Comparison of ENCODE assay signal across 14 cellular contexts in the genomic region with DNA sequence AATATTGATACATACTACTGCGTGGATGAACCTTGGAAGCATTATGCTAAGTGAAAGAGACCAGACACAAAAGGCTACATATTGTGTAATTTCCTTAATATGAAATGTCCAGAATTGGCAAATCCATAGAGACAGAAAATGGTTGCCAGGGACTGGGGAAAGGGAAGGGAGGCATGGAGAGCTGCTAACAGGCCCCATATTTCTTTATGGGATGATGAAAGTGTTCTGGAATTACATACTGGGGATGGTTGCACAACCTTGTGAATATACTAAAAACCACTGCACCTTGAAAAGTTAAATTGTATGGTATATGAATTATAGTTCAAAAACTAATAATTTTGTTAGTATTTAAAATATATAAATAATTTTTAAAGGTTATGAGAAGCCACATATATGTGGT. TPM values are rescaled to one million over a fixed set of nuclear protein-coding genes. Genes with fewer than 3 reads are reported as not detected.
DNase-seq lines count a peak whose midpoint lies in the region; ATAC-seq and TF ChIP-seq lines count a peak whose summit lies in the region.
"Had no signal": no experiment of that assay in that cellular context is flagged by ENCODE, and none has a peak within 500 bp of the region (broad histone marks: within the 10 kb centered on the region; RNA-seq: fewer than 3 reads in every experiment).

No MANE protein-coding gene starts in this region.

- no peak overlapping the region for H4K8ac ChIP-seq in mesenchymal stem cell (ENCODE audit: low read length)

- H2BK120ac ChIP-seq in mesenchymal stem cell (ENCODE audit: low read depth, low read length): no peak overlapping the region

- peaks cover 14% of the 10 kb centered on the region for H3K4me1 ChIP-seq in GM23248 (ENCODE audit: insufficient read depth)
- H3K4me1 ChIP-seq in mesenchymal stem cell (ENCODE audit: control insufficient read depth, insufficient read depth, low read depth, low read length): peaks cover 2% of the 10 kb centered on the region
- H3K4me1 ChIP-seq in left lung: peaks cover 4 to 15% of the 10 kb centered on the region in 2 donors

- H3K4me2 ChIP-seq in GM23248 (ENCODE audit: unreplicated experiment): no peak overlapping the region
- no peak overlapping the region for H3K4me2 ChIP-seq in mesenchymal stem cell (ENCODE audit: low read length, poor library complexity, severe bottlenecking)

- H3K27ac ChIP-seq in GM23248 (peak overlapping the region; percentile 20), mesenchymal stem cell (ENCODE audit: low read length, poor library complexity, severe bottlenecking) (no peak overlapping the region), left lung (no peak overlapping the region)

- no peak overlapping the region for H2AK5ac ChIP-seq in mesenchymal stem cell (ENCODE audit: low read length, severe bottlenecking)

- no peak overlapping the region for H2BK12ac ChIP-seq in mesenchymal stem cell (ENCODE audit: low read length in 2 of 2)

- in situ Hi-C loops in GM23248 (cut with MboI): no loop called here

- no peak overlapping the region for H3K18ac ChIP-seq in mesenchymal stem cell (ENCODE audit: low read depth in 1 of 2, low read length in 2 of 2)

- H3K79me1 ChIP-seq in mesenchymal stem cell (replicated peaks; ENCODE audit: low read length, poor library complexity, severe bottlenecking): peaks cover 11% of the 10 kb centered on the region

- H3K36me3 ChIP-seq in GM23248 (ENCODE audit: low read depth) (no peaks in the 10 kb centered on the region), mesenchymal stem cell (ENCODE audit: control insufficient read depth in 1 of 2, insufficient read depth in 2 of 2, low read depth in 1 of 2, low read length in 2 of 2) (peaks cover 2 to 5% of the 10 kb centered on the region in 2 experiments), left lung (peaks cover 0 to 6% of the 10 kb centered on the region in 2 donors)

- ATAC-seq in HG02870 (IDR thresholded peaks at IDR 0.05; ENCODE audit: unreplicated experiment) (no peak), left lung (no peak)

- H3K4me3 ChIP-seq in AG10803 (ENCODE audit: low read length) (no peak overlapping the region), GM23248 (no peak overlapping the region), mesenchymal stem cell (ENCODE audit: insufficient read depth in 1 of 2, low read depth in 1 of 2, low read length in 2 of 2) (no peak overlapping the region), left lung (no peak overlapping the region)

- H3K14ac ChIP-seq in mesenchymal stem cell (ENCODE audit: low read length in 2 of 2): no peak overlapping the region

- H2AFZ ChIP-seq in GM23248 (no peak overlapping the region), mesenchymal stem cell (ENCODE audit: low read depth, low read length) (no peak overlapping the region)

- H2BK5ac ChIP-seq in mesenchymal stem cell (ENCODE audit: low read depth, low read length, poor library complexity, severe bottlenecking): no peak overlapping the region

- 61 to 66% methylated on average over 1 of the region's 1 CpG for WGBS in GM23248 (ENCODE audit: low coverage in 1 of 2, low lambda C conversion rate in 2 of 2, missing lambda C conversion rate in 2 of 2), 2 experiments
- 100% methylated on average over 1 of the region's 1 CpG for WGBS in mesenchymal stem cell

- no peak overlapping the region for H3K9ac ChIP-seq in GM23248
- H3K9ac ChIP-seq in mesenchymal stem cell (ENCODE audit: low read length): no peak overlapping the region

- H3K23ac ChIP-seq in mesenchymal stem cell (ENCODE audit: low read length in 2 of 2): no peak overlapping the region

- no peak overlapping the region for H3K4ac ChIP-seq in mesenchymal stem cell (ENCODE audit: low read depth in 1 of 2, low read length in 2 of 2)

- intact Hi-C loops in left lung (cut with DNase I): no loop called here

- H3F3A ChIP-seq in GM23248 (ENCODE audit: insufficient read depth): peaks cover 20% of the 10 kb centered on the region

- H3K27me3 ChIP-seq in GM23248 (replicated peaks; ENCODE audit: insufficient read depth) (no peaks in the 10 kb centered on the region), mesenchymal stem cell (ENCODE audit: control insufficient read depth in 1 of 2, insufficient read depth in 1 of 2, low read length in 2 of 2) (no peaks in the 10 kb centered on the region), left lung (no peaks in the 10 kb centered on the region)

- no peak overlapping the region for H4K91ac ChIP-seq in mesenchymal stem cell (ENCODE audit: low read length)

- no peak overlapping the region for H2BK15ac ChIP-seq in mesenchymal stem cell (ENCODE audit: low read depth, poor library complexity, severe bottlenecking)

- H3K9me3 ChIP-seq in GM23248 (ENCODE audit: low read depth): peaks cover under 1% of the 10 kb centered on the region
- peaks cover 6% of the 10 kb centered on the region for H3K9me3 ChIP-seq in mesenchymal stem cell (ENCODE audit: control insufficient read depth, low read length)
- peaks cover 0 to under 1% of the 10 kb centered on the region in 2 donors for H3K9me3 ChIP-seq in left lung

- TF ChIP-seq CTCF in AG10803 (conservative IDR thresholded peaks at IDR 0.05; ENCODE audit: low read length) (no peak), left lung (IDR thresholded peaks at IDR 0.05) (no peak)

- H3K9me2 ChIP-seq in GM23248 (ENCODE audit: insufficient read depth): no peaks in the 10 kb centered on the region

- H4K20me1 ChIP-seq in GM23248 (ENCODE audit: insufficient read depth): no peaks in the 10 kb centered on the region

- no peaks in the 10 kb centered on the region for H3K79me2 ChIP-seq in GM23248 (ENCODE audit: insufficient read depth)

- DNase-seq in AG10803 (ENCODE audit: low read depth): peak; percentile 69
- DNase-seq in GM23248: peak; percentile 63
- peak; percentile 81 for DNase-seq in fibroblast of gingiva (ENCODE audit: low read depth)
- peak; percentile 33 for DNase-seq in mesenchymal stem cell
- DNase-seq in DMS153 (lab: John Stamatoyannopoulos, UW): no peak
- no peak for DNase-seq in left lung
- DNase-seq: C1 segment of cervical spinal cord, COR-L47, NCI-H1436 treated with DMSO at 0.1 percent for 48 hours, NCI-H2081 treated with DMSO at 0.1 percent for 48 hours, NCI-H526 treated with DMSO at 0.1 percent for 48 hours, RPMI8226 had no signal

RNA-seq across cellular contexts. Expression of a gene that starts 3.6 kb away (rescaled TPM):
- 5.6 and 10.3 TPM in 2 replicates for total RNA-seq in GM23248 (2014; rRNA removed; shearing (Covaris generic))
- 10.9 and 11.4 TPM in 2 replicates for polyA plus RNA-seq in GM23248 (2016; fragmentation: Nextera tagmentation; extraction: Ambion mirVana)
- 7.2 TPM for polyA plus RNA-seq in mesenchymal stem cell (2013, experiment 1 of 2)
- polyA plus RNA-seq in mesenchymal stem cell (2013, experiment 2 of 2): 7.1 TPM
- total RNA-seq in left lung: 10 to 100 TPM; 13.5 to 17.5 TPM

RNA-seq across cellular contexts. Expression of a gene that starts 44.9 kb away (rescaled TPM):
- total RNA-seq in GM23248 (2014; rRNA removed; shearing (Covaris generic)): 6.7 and 11.3 TPM in 2 replicates
- 15.5 and 16.1 TPM in 2 replicates for polyA plus RNA-seq in GM23248 (2016; fragmentation: Nextera tagmentation; extraction: Ambion mirVana)
- 5.0 TPM for polyA plus RNA-seq in mesenchymal stem cell (2013, experiment 1 of 2)
- polyA plus RNA-seq in mesenchymal stem cell (2013, experiment 2 of 2): 4.7 TPM
- total RNA-seq in left lung: 10 to 100 TPM; 15.5 to 31.8 TPM
- total RNA-seq: OCI-LY7 had no signal

Comparison
In these comparisons a context has a peak if more than half of its experiments do, and no peak if none do; other contexts are left out.
1. DNase-seq: peak in AG10803 (single experiment), GM23248 (single experiment), fibroblast of gingiva (single experiment) and mesenchymal stem cell (single experiment); none in DMS153 (single experiment) and left lung (0 of 2).